27 cellular contexts compared by ENCODE assay signal in genomic region chr10:5370493-5371317, GRCh38. TPM values are rescaled to one million over a fixed set of nuclear protein-coding genes. Genes with fewer than 3 reads are reported as not detected.
"Had no signal": no experiment of that assay in that cellular context is flagged by ENCODE, and none has a peak within 500 bp of the region (broad histone marks: within the 10 kb centered on the region; RNA-seq: fewer than 3 reads in every experiment).

No MANE protein-coding gene starts in this region.

- DNase-seq: effector CD4-positive, alpha-beta T cell; endodermal cell; heart right ventricle; hypothalamus; mammary epithelial cell; psoas muscle; retina; spleen; stimulated activated naive CD4-positive, alpha-beta T cell; uterus had no signal

- ATAC-seq: heart right ventricle, left lobe of liver, psoas muscle, sciatic nerve had no signal

- H3K9me3 ChIP-seq: heart right ventricle, neutrophil, psoas muscle, spleen, uterus had no signal

- H3K4me3 Mint-ChIP-seq: endodermal cell, nephron, type B pancreatic cell had no signal

- H3K27ac Mint-ChIP-seq: endodermal cell, nephron, type B pancreatic cell had no signal

- H3K27me3 ChIP-seq: uterus had no signal

- H3K4me3 ChIP-seq: coronary artery, heart right ventricle, psoas muscle, spleen, uterus had no signal

- H3K4me1 Mint-ChIP-seq: endodermal cell, nephron had no signal

- H3K4me1 ChIP-seq: heart right ventricle, psoas muscle, spleen, uterus had no signal

- H3K36me3 ChIP-seq: heart right ventricle, neutrophil, spleen, uterus had no signal

- H3K27ac ChIP-seq: coronary artery, heart right ventricle, neutrophil, psoas muscle, spleen, uterus had no signal

RNA-seq across cellular contexts. Expression of gene UCN3, which starts 5.9 kb away (rescaled TPM):
- total RNA-seq: chondrocyte, dermis microvascular lymphatic vessel endothelial cell, endodermal cell, fibroblast of lung, frontal cortex, glomerular endothelial cell, heart right ventricle, left lobe of liver, lower leg skin, mammary epithelial cell, mesenteric fat pad, mononuclear cell, osteoblast, psoas muscle, sciatic nerve, skeletal muscle tissue, spleen, uterus had no signal
- polyA plus RNA-seq: esophagus, fibroblast of lung, heart right ventricle, mammary epithelial cell, psoas muscle, spleen had no signal

RNA-seq across cellular contexts. Expression of gene TUBAL3, which starts 33.9 kb away (rescaled TPM):
- total RNA-seq: chondrocyte, dermis microvascular lymphatic vessel endothelial cell, endodermal cell, fibroblast of lung, frontal cortex, left lobe of liver, mesenteric fat pad, mononuclear cell, osteoblast, skeletal muscle tissue, spleen, uterus had no signal
- polyA plus RNA-seq: fibroblast of lung, spleen had no signal
